In genomic region chr16:68236804-68237242, GRCh38 we compare ENCODE assay signal across 8 cellular contexts. TPM values are rescaled to one million over a fixed set of nuclear protein-coding genes. Genes with fewer than 3 reads are reported as not detected.
DNase-seq lines count a peak whose midpoint lies in the region; ATAC-seq and TF ChIP-seq lines count a peak whose summit lies in the region.

No MANE protein-coding gene starts in this region.

- H3K27me3 Mint-ChIP-seq in Caco-2 (ENCODE audit: insufficient read depth, unreplicated experiment), result no peaks in the 10 kb centered on the region
- H3K27me3 Mint-ChIP-seq in natural killer cell treated with Interleukin-12 subunit alpha and Interleukin-12 subunit beta and Interleukin-15 and Interleukin-18, amount 100 ng/mL, for 72 hours, result no peaks in the 10 kb centered on the region

- peak overlapping the region; percentile 43 for H3K27ac ChIP-seq in effector memory CD4-positive, alpha-beta T cell (ENCODE audit: insufficient read depth, low read length, poor library complexity, severe bottlenecking)

- TF ChIP-seq CTCF in Caco-2 (IDR thresholded peaks at IDR 0.05; ENCODE audit: insufficient read depth in 1 of 2, low read depth in 1 of 2, low read length in 1 of 2, severe bottlenecking in 1 of 2, unreplicated experiment in 1 of 2) (no peak), NB4 (IDR thresholded peaks at IDR 0.05; ENCODE audit: low read depth, low read length) (no peak)

- peak overlapping the region; percentile 79 for H3K4me3 ChIP-seq in Caco-2 (ENCODE audit: low read depth, low read length)
- peak overlapping the region; percentile 34 for H3K4me3 ChIP-seq in NB4 (ENCODE audit: low read depth, low read length)
- peak overlapping the region; percentile 66 for H3K4me3 ChIP-seq in effector memory CD4-positive, alpha-beta T cell (ENCODE audit: insufficient read depth, low read depth, low read length, poor library complexity, severe bottlenecking)

- TSS peak; percentile 42 for BruUV-seq in Caco-2 (replicated peaks; lab: Mats Ljungman, UMichigan)

- no peaks in the 10 kb centered on the region for H3K9me3 Mint-ChIP-seq in Caco-2 (ENCODE audit: unreplicated experiment)
- H3K9me3 Mint-ChIP-seq in natural killer cell treated with Interleukin-12 subunit alpha and Interleukin-12 subunit beta and Interleukin-15 and Interleukin-18, amount 100 ng/mL, for 72 hours, result no peaks in the 10 kb centered on the region

- peaks cover 2% of the 10 kb centered on the region for H3K36me3 ChIP-seq in Caco-2 (ENCODE audit: control insufficient read depth, insufficient read depth, low read length)
- no peaks in the 10 kb centered on the region for H3K36me3 ChIP-seq in effector memory CD4-positive, alpha-beta T cell (ENCODE audit: control insufficient read depth, insufficient read depth, low read length)

- H3K36me3 Mint-ChIP-seq in Caco-2 (ENCODE audit: insufficient read depth, unreplicated experiment), result peaks cover 73% of the 10 kb centered on the region
- H3K36me3 Mint-ChIP-seq in natural killer cell treated with Interleukin-12 subunit alpha and Interleukin-12 subunit beta and Interleukin-15 and Interleukin-18, amount 100 ng/mL, for 72 hours, result no peaks in the 10 kb centered on the region

- peak overlapping the region; percentile 81 for H3K4me3 Mint-ChIP-seq in Caco-2 (ENCODE audit: unreplicated experiment)
- peak overlapping the region; percentile 90 for H3K4me3 Mint-ChIP-seq in natural killer cell treated with Interleukin-12 subunit alpha and Interleukin-12 subunit beta and Interleukin-15 and Interleukin-18, amount 100 ng/mL, for 72 hours

- no peaks in the 10 kb centered on the region for H3K27me3 ChIP-seq in Caco-2 (replicated peaks; ENCODE audit: control insufficient read depth, insufficient read depth, low read length)
- no peaks in the 10 kb centered on the region for H3K27me3 ChIP-seq in effector memory CD4-positive, alpha-beta T cell (replicated peaks; ENCODE audit: control insufficient read depth, insufficient read depth, low read length, poor library complexity, severe bottlenecking)

- no peaks in the 10 kb centered on the region; the same call in 1 of the 2 replicates for H3K9me3 ChIP-seq in Caco-2
- no peaks in the 10 kb centered on the region for H3K9me3 ChIP-seq in effector memory CD4-positive, alpha-beta T cell (ENCODE audit: control insufficient read depth, low read length)

- intact Hi-C loops in Caco-2 (cut with micrococcal nuclease; ENCODE audit: unreplicated experiment), result loop anchor here (1.0 kb wide), 3 partner anchors 8 to 91 kb away; partner anchors contain the start of gene PLA2G15

- H3K4me1 Mint-ChIP-seq in Caco-2 (ENCODE audit: low read depth, unreplicated experiment), result peaks cover 19% of the 10 kb centered on the region
- peaks cover 26 to 27% of the 10 kb centered on the region in 2 donors for H3K4me1 Mint-ChIP-seq in natural killer cell treated with Interleukin-12 subunit alpha and Interleukin-12 subunit beta and Interleukin-15 and Interleukin-18, amount 100 ng/mL, for 72 hours (ENCODE audit: low read depth in 2 of 2)

- H3K27ac Mint-ChIP-seq in Caco-2 (ENCODE audit: unreplicated experiment), result peak overlapping the region; percentile 98
- peak overlapping the region; percentile 63 to 84 for H3K27ac Mint-ChIP-seq in natural killer cell treated with Interleukin-12 subunit alpha and Interleukin-12 subunit beta and Interleukin-15 and Interleukin-18, amount 100 ng/mL, for 72 hours

- TF ChIP-seq POLR2A in NB4 (IDR thresholded peaks at IDR 0.05; ENCODE audit: extremely low read depth, insufficient read length), result no peak

- CTCF ChIA-PET in Caco-2 (lab: Charles Lee), result interaction anchor here (0.6 to 3.4 kb wide), 8 partner anchors 21 to 189 kb away, joined by 3 to 20 read pairs (median 4); partner anchors contain the start of genes PRMT7, SLC7A6 and SLC7A6OS

- peak; percentile 47 to 58 for DNase-seq in Caco-2
- DNase-seq in NB4 (ENCODE audit: low read depth), result no peak
- no peak for DNase-seq in effector memory CD4-positive, alpha-beta T cell
- no peak for DNase-seq in natural killer cell treated with Interleukin-12 subunit alpha and Interleukin-12 subunit beta and Interleukin-15 and Interleukin-18, amount 100 ng/mL, for 72 hours (ENCODE audit: low spot score)
- DNase-seq in NCI-H774 (lab: John Stamatoyannopoulos, UW), result no peak
- no peak for DNase-seq in stimulated activated CD4-positive, alpha-beta T cell treated with anti-CD3 and anti-CD28 coated beads, Interleukin-1b, Interleukin-23, amount 100 ng/mL, for 48 hours

- peaks cover 18% of the 10 kb centered on the region for H3K4me1 ChIP-seq in Caco-2
- H3K4me1 ChIP-seq in effector memory CD4-positive, alpha-beta T cell (ENCODE audit: control insufficient read depth, insufficient read depth, low read length, poor library complexity, severe bottlenecking), result peaks cover 18% of the 10 kb centered on the region

- ATAC-seq in natural killer cell treated with Interleukin-12 subunit alpha and Interleukin-12 subunit beta and Interleukin-15 and Interleukin-18, amount 100 ng/mL, for 72 hours, result no peak
- ATAC-seq in HG02588 (IDR thresholded peaks at IDR 0.05; ENCODE audit: unreplicated experiment), result no peak
- no peak for ATAC-seq in HG02763 (IDR thresholded peaks at IDR 0.05; ENCODE audit: unreplicated experiment)

- POLR2A ChIA-PET in Caco-2 (lab: Charles Lee), result interaction anchor here (0.5 to 3.1 kb wide), 17 partner anchors 7 to 579 kb away, joined by 3 to 59 read pairs (median 3); partner anchors contain the start of genes NFATC3, PLA2G15, PRMT7 and RANBP10

RNA-seq across cellular contexts. Expression of gene ESRP2, which starts 0.9 kb away (rescaled TPM):
- total RNA-seq in Caco-2 (2022), result 109 and 110 TPM in 2 replicates
- under 1 TPM in 1 of 2 donors, not detected in 1; 0.12 TPM for total RNA-seq in natural killer cell treated with Interleukin-12 subunit alpha and Interleukin-12 subunit beta and Interleukin-15 and Interleukin-18, amount 100 ng/mL, for 72 hours

RNA-seq across cellular contexts. Expression of gene PLA2G15, which starts 8.3 kb away (rescaled TPM):
- 33.2 and 33.4 TPM in 2 replicates for total RNA-seq in Caco-2 (2022)
- 10 to 100 TPM; 11.6 to 11.8 TPM for total RNA-seq in natural killer cell treated with Interleukin-12 subunit alpha and Interleukin-12 subunit beta and Interleukin-15 and Interleukin-18, amount 100 ng/mL, for 72 hours

RNA-seq across cellular contexts. Expression of gene SLC7A6, which starts 27.5 kb away (rescaled TPM):
- 236 and 267 TPM in 2 replicates for total RNA-seq in Caco-2 (2022)
- 100 to 1,000 TPM in 1 of 2 donors, 10 to 100 TPM in 1; 56.2 to 111 TPM for total RNA-seq in natural killer cell treated with Interleukin-12 subunit alpha and Interleukin-12 subunit beta and Interleukin-15 and Interleukin-18, amount 100 ng/mL, for 72 hours

Comparison
In these comparisons a context has a peak if more than half of its experiments do, and no peak if none do; other contexts are left out.
1. DNase-seq: peak in Caco-2 (2 of 2); none in NB4 (single experiment), effector memory CD4-positive, alpha-beta T cell (0 of 3), natural killer cell treated with Interleukin-12 subunit alpha and Interleukin-12 subunit beta and Interleukin-15 and Interleukin-18, amount 100 ng/mL, for 72 hours (single experiment), NCI-H774 (single experiment) and stimulated activated CD4-positive, alpha-beta T cell treated with anti-CD3 and anti-CD28 coated beads, Interleukin-1b, Interleukin-23, amount 100 ng/mL, for 48 hours (single experiment).
2. RNA of gene ESRP2, which starts 0.9 kb away (total RNA-seq): 109 to 110 TPM in Caco-2; 0.12 TPM in natural killer cell treated with Interleukin-12 subunit alpha and Interleukin-12 subunit beta and Interleukin-15 and Interleukin-18, amount 100 ng/mL, for 72 hours; every median in the first group is over 10 times any median in the second.
3. Peak in every context shown above with its lines, with median percentiles within 50 percentile points of each other: H3K4me3 ChIP-seq.